1 cellular context compared by ENCODE assay signal in the genomic region with DNA sequence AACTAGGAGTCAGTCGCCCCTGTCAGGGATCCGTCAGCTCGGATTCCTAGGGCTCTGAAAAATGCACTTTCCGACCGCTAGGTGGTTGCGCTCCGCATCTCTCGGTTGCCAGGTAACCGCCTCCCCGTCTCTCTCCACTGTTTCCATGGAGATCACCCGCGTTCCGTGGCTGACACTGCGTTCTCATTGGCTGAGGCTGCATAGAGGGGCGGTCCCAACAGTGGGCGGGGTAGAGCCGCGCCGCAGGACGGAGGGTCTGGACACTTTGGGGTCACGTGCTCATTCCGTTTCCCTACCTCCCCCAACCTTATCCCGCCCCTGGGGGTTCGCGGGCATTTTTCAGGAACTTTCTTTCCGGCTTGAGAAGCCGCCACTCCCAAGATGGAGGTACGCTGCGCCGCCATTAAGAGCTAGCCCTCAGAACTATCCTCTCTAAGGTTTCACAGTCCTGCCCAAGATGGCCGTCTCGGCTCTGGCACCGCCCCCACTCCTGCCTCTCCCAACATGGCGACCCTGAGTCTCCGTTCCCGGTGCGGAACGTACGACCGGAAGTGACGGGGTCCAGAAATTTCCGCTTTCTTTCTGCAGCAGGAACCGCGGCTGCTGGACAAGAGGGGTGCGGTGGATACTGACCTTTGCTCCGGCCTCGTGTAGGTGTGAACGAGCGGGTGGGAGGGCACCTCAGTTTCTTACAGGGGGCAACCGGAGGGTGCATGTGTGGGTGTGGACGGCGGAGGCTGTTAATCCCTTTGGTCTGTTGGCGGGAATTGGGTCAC.
TF ChIP-seq lines count a peak whose summit lies in the region.

A gene (minus strand): TSS at position 65 of the 776 bp plus-strand sequence. CDS start 105 bp downstream, outside the sequence.
A gene with protein sequence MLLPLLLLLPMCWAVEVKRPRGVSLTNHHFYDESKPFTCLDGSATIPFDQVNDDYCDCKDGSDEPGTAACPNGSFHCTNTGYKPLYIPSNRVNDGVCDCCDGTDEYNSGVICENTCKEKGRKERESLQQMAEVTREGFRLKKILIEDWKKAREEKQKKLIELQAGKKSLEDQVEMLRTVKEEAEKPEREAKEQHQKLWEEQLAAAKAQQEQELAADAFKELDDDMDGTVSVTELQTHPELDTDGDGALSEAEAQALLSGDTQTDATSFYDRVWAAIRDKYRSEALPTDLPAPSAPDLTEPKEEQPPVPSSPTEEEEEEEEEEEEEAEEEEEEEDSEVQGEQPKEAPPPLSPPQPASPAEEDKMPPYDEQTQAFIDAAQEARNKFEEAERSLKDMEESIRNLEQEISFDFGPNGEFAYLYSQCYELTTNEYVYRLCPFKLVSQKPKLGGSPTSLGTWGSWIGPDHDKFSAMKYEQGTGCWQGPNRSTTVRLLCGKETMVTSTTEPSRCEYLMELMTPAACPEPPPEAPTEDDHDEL (plus strand): TSS at position 579 of the 776 bp plus-strand sequence. CDS start 483 bp downstream, outside the sequence.

TF ChIP-seq in HEK293, 187 proteins besides CTCF, POLR2A, EP300 and RAD21 (continued from another document and continues in another):
- TF ChIP-seq, protein P1, sequence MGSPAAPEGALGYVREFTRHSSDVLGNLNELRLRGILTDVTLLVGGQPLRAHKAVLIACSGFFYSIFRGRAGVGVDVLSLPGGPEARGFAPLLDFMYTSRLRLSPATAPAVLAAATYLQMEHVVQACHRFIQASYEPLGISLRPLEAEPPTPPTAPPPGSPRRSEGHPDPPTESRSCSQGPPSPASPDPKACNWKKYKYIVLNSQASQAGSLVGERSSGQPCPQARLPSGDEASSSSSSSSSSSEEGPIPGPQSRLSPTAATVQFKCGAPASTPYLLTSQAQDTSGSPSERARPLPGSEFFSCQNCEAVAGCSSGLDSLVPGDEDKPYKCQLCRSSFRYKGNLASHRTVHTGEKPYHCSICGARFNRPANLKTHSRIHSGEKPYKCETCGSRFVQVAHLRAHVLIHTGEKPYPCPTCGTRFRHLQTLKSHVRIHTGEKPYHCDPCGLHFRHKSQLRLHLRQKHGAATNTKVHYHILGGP (tag by site-specific recombination; IDR thresholded peaks at IDR 0.05), result no peak
- TF ChIP-seq ZFHX2 (tag by site-specific recombination; conservative IDR thresholded peaks at IDR 0.05) (peak; percentile 76), ZNF366 (tag by site-specific recombination; conservative IDR thresholded peaks at IDR 0.05) (peak; percentile 79), ZNF423 (tag by site-specific recombination; IDR thresholded peaks at IDR 0.05) (no peak), TCF7L2 (IDR thresholded peaks at IDR 0.05; ENCODE audit: borderline replicate concordance, low read depth, low read length) (no peak), KLF8 (tag by site-specific recombination; IDR thresholded peaks at IDR 0.05) (peak; percentile 87), ZNF664 (tag by site-specific recombination; IDR thresholded peaks at IDR 0.05) (no peak), BCL11B (tag by site-specific recombination; IDR thresholded peaks at IDR 0.05; ENCODE audit: low read depth) (peak; percentile 98), ZXDB (tag by site-specific recombination; IDR thresholded peaks at IDR 0.05) (peak; percentile 96), ZNF623 (tag by site-specific recombination; IDR thresholded peaks at IDR 0.05) (peak; percentile 18; the same call in 1 of the 2 replicates), ZBTB17 (tag by site-specific recombination; IDR thresholded peaks at IDR 0.05) (peak; percentile 93), ZEB2 (tag by site-specific recombination; IDR thresholded peaks at IDR 0.05) (peak; percentile 97), GLI2 (tag by site-specific recombination; IDR thresholded peaks at IDR 0.05; ENCODE audit: borderline replicate concordance, low read depth) (no peak), ZBTB21 (tag by site-specific recombination; IDR thresholded peaks at IDR 0.05) (peak; percentile 71), ZNF324 (tag by site-specific recombination; IDR thresholded peaks at IDR 0.05) (peak; percentile 68; the same call in 1 of the 2 replicates), ZNF335 (tag by site-specific recombination; conservative IDR thresholded peaks at IDR 0.05) (peak; percentile 85), SP3 (tag by site-specific recombination; IDR thresholded peaks at IDR 0.05) (peak; percentile 97), KLF7 (tag by site-specific recombination; IDR thresholded peaks at IDR 0.05; ENCODE audit: borderline replicate concordance) (peak; percentile 53; the same call in 1 of the 2 replicates), ZBTB48 (tag by site-specific recombination; IDR thresholded peaks at IDR 0.05) (peak; percentile 99; the same call in 1 of the 2 replicates), ZBTB20 (tag by site-specific recombination; IDR thresholded peaks at IDR 0.05) (peak; percentile 52; the same call in 1 of the 2 replicates), ZBTB8A (tag by site-specific recombination; IDR thresholded peaks at IDR 0.05) (0 out of 2 replicates have a peak, but pooled peaks have one; percentile 37), ZNF76 (tag by site-specific recombination; IDR thresholded peaks at IDR 0.05; ENCODE audit: borderline replicate concordance, low read depth) (peak; percentile 94), PRDM1 (tag by site-specific recombination; IDR thresholded peaks at IDR 0.05) (peak; percentile 38; the same call in 1 of the 2 replicates), ZFP37 (tag by site-specific recombination; IDR thresholded peaks at IDR 0.05) (no peak), EGR2 (tag by site-specific recombination; IDR thresholded peaks at IDR 0.05; ENCODE audit: low read depth) (peak; percentile 66), ZNF549 (tag by site-specific recombination; IDR thresholded peaks at IDR 0.05) (no peak)
- TF ChIP-seq, protein P2, sequence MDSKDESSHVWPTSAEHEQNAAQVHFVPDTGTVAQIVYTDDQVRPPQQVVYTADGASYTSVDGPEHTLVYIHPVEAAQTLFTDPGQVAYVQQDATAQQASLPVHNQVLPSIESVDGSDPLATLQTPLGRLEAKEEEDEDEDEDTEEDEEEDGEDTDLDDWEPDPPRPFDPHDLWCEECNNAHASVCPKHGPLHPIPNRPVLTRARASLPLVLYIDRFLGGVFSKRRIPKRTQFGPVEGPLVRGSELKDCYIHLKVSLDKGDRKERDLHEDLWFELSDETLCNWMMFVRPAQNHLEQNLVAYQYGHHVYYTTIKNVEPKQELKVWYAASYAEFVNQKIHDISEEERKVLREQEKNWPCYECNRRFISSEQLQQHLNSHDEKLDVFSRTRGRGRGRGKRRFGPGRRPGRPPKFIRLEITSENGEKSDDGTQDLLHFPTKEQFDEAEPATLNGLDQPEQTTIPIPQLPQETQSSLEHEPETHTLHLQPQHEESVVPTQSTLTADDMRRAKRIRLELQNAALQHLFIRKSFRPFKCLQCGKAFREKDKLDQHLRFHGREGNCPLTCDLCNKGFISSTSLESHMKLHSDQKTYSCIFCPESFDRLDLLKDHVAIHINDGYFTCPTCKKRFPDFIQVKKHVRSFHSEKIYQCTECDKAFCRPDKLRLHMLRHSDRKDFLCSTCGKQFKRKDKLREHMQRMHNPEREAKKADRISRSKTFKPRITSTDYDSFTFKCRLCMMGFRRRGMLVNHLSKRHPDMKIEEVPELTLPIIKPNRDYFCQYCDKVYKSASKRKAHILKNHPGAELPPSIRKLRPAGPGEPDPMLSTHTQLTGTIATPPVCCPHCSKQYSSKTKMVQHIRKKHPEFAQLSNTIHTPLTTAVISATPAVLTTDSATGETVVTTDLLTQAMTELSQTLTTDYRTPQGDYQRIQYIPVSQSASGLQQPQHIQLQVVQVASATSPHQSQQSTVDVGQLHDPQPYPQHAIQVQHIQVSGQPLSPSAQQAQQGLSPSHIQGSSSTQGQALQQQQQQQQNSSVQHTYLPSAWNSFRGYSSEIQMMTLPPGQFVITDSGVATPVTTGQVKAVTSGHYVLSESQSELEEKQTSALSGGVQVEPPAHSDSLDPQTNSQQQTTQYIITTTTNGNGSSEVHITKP (tag by site-specific recombination; IDR thresholded peaks at IDR 0.05), result peak; percentile 48
- TF ChIP-seq, protein P3, sequence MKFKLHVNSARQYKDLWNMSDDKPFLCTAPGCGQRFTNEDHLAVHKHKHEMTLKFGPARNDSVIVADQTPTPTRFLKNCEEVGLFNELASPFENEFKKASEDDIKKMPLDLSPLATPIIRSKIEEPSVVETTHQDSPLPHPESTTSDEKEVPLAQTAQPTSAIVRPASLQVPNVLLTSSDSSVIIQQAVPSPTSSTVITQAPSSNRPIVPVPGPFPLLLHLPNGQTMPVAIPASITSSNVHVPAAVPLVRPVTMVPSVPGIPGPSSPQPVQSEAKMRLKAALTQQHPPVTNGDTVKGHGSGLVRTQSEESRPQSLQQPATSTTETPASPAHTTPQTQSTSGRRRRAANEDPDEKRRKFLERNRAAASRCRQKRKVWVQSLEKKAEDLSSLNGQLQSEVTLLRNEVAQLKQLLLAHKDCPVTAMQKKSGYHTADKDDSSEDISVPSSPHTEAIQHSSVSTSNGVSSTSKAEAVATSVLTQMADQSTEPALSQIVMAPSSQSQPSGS (tag by site-specific recombination; IDR thresholded peaks at IDR 0.05; ENCODE audit: low read depth), result no peak
- TF ChIP-seq, protein P4, sequence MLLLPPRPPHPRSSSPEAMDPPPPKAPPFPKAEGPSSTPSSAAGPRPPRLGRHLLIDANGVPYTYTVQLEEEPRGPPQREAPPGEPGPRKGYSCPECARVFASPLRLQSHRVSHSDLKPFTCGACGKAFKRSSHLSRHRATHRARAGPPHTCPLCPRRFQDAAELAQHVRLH (tag by site-specific recombination; IDR thresholded peaks at IDR 0.05), result peak; percentile 99
- TF ChIP-seq, protein P5, sequence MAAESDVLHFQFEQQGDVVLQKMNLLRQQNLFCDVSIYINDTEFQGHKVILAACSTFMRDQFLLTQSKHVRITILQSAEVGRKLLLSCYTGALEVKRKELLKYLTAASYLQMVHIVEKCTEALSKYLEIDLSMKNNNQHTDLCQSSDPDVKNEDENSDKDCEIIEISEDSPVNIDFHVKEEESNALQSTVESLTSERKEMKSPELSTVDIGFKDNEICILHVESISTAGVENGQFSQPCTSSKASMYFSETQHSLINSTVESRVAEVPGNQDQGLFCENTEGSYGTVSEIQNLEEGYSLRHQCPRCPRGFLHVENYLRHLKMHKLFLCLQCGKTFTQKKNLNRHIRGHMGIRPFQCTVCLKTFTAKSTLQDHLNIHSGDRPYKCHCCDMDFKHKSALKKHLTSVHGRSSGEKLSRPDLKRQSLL (tag by site-specific recombination; IDR thresholded peaks at IDR 0.05), result no peak
- TF ChIP-seq, protein P6, sequence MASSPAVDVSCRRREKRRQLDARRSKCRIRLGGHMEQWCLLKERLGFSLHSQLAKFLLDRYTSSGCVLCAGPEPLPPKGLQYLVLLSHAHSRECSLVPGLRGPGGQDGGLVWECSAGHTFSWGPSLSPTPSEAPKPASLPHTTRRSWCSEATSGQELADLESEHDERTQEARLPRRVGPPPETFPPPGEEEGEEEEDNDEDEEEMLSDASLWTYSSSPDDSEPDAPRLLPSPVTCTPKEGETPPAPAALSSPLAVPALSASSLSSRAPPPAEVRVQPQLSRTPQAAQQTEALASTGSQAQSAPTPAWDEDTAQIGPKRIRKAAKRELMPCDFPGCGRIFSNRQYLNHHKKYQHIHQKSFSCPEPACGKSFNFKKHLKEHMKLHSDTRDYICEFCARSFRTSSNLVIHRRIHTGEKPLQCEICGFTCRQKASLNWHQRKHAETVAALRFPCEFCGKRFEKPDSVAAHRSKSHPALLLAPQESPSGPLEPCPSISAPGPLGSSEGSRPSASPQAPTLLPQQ (tag by site-specific recombination; IDR thresholded peaks at IDR 0.05), result peak; percentile 42; the same call in 1 of the 2 replicates
- TF ChIP-seq, protein P7, sequence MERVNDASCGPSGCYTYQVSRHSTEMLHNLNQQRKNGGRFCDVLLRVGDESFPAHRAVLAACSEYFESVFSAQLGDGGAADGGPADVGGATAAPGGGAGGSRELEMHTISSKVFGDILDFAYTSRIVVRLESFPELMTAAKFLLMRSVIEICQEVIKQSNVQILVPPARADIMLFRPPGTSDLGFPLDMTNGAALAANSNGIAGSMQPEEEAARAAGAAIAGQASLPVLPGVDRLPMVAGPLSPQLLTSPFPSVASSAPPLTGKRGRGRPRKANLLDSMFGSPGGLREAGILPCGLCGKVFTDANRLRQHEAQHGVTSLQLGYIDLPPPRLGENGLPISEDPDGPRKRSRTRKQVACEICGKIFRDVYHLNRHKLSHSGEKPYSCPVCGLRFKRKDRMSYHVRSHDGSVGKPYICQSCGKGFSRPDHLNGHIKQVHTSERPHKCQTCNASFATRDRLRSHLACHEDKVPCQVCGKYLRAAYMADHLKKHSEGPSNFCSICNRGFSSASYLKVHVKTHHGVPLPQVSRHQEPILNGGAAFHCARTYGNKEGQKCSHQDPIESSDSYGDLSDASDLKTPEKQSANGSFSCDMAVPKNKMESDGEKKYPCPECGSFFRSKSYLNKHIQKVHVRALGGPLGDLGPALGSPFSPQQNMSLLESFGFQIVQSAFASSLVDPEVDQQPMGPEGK (tag by site-specific recombination; IDR thresholded peaks at IDR 0.05), result peak; percentile 97
- TF ChIP-seq, protein P8, sequence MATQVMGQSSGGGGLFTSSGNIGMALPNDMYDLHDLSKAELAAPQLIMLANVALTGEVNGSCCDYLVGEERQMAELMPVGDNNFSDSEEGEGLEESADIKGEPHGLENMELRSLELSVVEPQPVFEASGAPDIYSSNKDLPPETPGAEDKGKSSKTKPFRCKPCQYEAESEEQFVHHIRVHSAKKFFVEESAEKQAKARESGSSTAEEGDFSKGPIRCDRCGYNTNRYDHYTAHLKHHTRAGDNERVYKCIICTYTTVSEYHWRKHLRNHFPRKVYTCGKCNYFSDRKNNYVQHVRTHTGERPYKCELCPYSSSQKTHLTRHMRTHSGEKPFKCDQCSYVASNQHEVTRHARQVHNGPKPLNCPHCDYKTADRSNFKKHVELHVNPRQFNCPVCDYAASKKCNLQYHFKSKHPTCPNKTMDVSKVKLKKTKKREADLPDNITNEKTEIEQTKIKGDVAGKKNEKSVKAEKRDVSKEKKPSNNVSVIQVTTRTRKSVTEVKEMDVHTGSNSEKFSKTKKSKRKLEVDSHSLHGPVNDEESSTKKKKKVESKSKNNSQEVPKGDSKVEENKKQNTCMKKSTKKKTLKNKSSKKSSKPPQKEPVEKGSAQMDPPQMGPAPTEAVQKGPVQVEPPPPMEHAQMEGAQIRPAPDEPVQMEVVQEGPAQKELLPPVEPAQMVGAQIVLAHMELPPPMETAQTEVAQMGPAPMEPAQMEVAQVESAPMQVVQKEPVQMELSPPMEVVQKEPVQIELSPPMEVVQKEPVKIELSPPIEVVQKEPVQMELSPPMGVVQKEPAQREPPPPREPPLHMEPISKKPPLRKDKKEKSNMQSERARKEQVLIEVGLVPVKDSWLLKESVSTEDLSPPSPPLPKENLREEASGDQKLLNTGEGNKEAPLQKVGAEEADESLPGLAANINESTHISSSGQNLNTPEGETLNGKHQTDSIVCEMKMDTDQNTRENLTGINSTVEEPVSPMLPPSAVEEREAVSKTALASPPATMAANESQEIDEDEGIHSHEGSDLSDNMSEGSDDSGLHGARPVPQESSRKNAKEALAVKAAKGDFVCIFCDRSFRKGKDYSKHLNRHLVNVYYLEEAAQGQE (tag by site-specific recombination; IDR thresholded peaks at IDR 0.05), result peak; percentile 49; the same call in 1 of the 2 replicates
- TF ChIP-seq, protein P9, sequence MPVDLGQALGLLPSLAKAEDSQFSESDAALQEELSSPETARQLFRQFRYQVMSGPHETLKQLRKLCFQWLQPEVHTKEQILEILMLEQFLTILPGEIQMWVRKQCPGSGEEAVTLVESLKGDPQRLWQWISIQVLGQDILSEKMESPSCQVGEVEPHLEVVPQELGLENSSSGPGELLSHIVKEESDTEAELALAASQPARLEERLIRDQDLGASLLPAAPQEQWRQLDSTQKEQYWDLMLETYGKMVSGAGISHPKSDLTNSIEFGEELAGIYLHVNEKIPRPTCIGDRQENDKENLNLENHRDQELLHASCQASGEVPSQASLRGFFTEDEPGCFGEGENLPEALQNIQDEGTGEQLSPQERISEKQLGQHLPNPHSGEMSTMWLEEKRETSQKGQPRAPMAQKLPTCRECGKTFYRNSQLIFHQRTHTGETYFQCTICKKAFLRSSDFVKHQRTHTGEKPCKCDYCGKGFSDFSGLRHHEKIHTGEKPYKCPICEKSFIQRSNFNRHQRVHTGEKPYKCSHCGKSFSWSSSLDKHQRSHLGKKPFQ (tag by site-specific recombination; IDR thresholded peaks at IDR 0.05), result peak; percentile 84
